Comparison of ENCODE assay signal across 11 cellular contexts in the genomic region with DNA sequence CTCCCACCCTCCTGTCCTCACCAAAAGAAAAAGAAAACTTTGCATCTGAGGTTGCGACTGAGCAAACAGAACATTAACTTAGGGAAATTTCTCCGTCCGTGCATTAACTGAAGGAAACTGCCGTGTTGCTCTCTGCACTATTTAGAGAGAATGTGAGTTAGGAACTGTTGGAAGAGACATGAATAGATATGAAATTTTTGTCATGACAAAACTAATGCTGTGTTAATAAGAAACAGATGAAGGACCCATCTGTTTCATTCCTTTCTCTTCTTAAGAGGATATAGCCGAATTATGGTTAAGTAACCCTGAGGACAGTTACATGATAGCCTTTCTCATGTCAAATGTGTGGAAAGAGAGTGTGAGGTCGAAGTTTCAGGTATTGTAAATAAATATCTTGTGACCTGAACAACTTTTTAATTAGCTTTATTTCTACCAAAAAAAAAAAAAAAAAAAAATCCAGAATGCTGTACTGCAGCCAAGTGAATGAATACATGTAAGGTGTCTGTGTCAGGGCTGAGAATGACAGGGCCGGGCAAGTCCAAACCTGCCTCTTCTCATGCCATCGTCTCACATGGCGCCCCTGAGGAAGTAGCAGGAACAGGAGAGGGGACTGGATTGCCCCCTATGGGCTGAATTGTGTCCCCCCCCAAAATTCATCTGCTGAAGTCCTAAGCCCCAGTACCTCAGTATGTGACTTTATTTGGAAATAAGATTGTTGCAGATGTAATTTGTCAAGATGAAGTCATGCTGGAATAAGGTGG. TPM values are rescaled to one million over a fixed set of nuclear protein-coding genes. Genes with fewer than 3 reads are reported as not detected.
A peak's percentile ranks its signal among the peaks of the same experiment; 100 is the strongest.
DNase-seq lines count a peak whose midpoint lies in the region; ATAC-seq, FAIRE-seq and TF ChIP-seq lines count a peak whose summit lies in the region.
"Had no signal": no experiment of that assay in that cellular context is flagged by ENCODE, and none has a peak within 500 bp of the region (broad histone marks: within the 10 kb centered on the region; RNA-seq: fewer than 3 reads in every experiment).

No MANE protein-coding gene starts in this region.

- ATAC-seq in HG02885 (IDR thresholded peaks at IDR 0.05; ENCODE audit: poor library complexity, unreplicated experiment) = no peak
- no peak for ATAC-seq in HG02884 (IDR thresholded peaks at IDR 0.05; ENCODE audit: unreplicated experiment)

- dilution Hi-C loops in keratinocyte (cut with MboI; ENCODE audit: extremely low pct_ligation_motif_present, low sequenced_read_pairs) = no loop called here

- H3K36me3 ChIP-seq in keratinocyte (ENCODE audit: control insufficient read depth in 2 of 2, extremely low read depth in 1 of 2, insufficient read depth in 2 of 2, low read length in 2 of 2) = no peaks in the 10 kb centered on the region

- H3K4me3 ChIP-seq in keratinocyte (ENCODE audit: control insufficient read depth in 2 of 3, extremely low read depth in 1 of 3, insufficient read depth in 2 of 3, low read depth in 1 of 3, low read length in 3 of 3) = no peak overlapping the region
- H3K4me3 ChIP-seq: dorsolateral prefrontal cortex, lung had no signal

- DNase-seq in Daoy (ENCODE audit: low read depth) = peak; percentile 43
- peak; percentile 94 for DNase-seq in HTR-8/SVneo (ENCODE audit: insufficient read length, low spot score)
- peak; percentile 45 for DNase-seq in SW480 (ENCODE audit: low spot score)
- peak; percentile 25 for DNase-seq in keratinocyte (ENCODE audit: low read depth, low spot score)
- DNase-seq in NK-92 treated with Interleukin-12 subunit alpha and Interleukin-12 subunit beta, amount 100 ng/mL, for 24 hours (lab: John Stamatoyannopoulos, UW) = no peak
- DNase-seq in H54 (ENCODE audit: insufficient read length, low spot score) = no peak
- DNase-seq: NCI-H1930 had no signal

- H3K4me1 ChIP-seq in keratinocyte (ENCODE audit: control insufficient read depth, extremely low read depth, insufficient read depth, low read length) = peaks cover 15% of the 10 kb centered on the region

- H2AFZ ChIP-seq in keratinocyte (ENCODE audit: control insufficient read depth, low read length) = no peak overlapping the region

- H3K27ac ChIP-seq in keratinocyte (ENCODE audit: control insufficient read depth, insufficient read depth, low read length) = no peak overlapping the region

- no peak overlapping the region for H3K9ac ChIP-seq in keratinocyte (ENCODE audit: control insufficient read depth, extremely low read depth, insufficient read depth, low read length)

- peak overlapping the region; percentile 43 for H3K4me2 ChIP-seq in keratinocyte (ENCODE audit: control insufficient read depth, extremely low read depth, insufficient read depth, low read depth, low read length)

- FAIRE-seq in HTR-8/SVneo (lab: Jason Lieb, UNC) (peak; percentile 33), keratinocyte (lab: Jason Lieb, UNC) (no peak), H54 (lab: Jason Lieb, UNC) (no peak)

- no peaks in the 10 kb centered on the region for H3K79me2 ChIP-seq in keratinocyte (ENCODE audit: control insufficient read depth, insufficient read depth, low read length)

- no peaks in the 10 kb centered on the region for H4K20me1 ChIP-seq in keratinocyte (ENCODE audit: control insufficient read depth, extremely low read depth, insufficient read depth, low read length)

- TF ChIP-seq POLR2A in H54 (IDR thresholded peaks at IDR 0.05; ENCODE audit: low read depth, low read length) = no peak

- peak; percentile 19 to 54 (median 45) for TF ChIP-seq CTCF in keratinocyte (optimal IDR thresholded peaks at IDR 0.05 in 1 of 3, IDR thresholded peaks at IDR 0.05 in 1 of 3, conservative IDR thresholded peaks at IDR 0.05 in 1 of 3; ENCODE audit: extremely low read depth in 1 of 3, insufficient read depth in 2 of 3, low read length in 3 of 3)

- H3K9me3 ChIP-seq in keratinocyte (ENCODE audit: control insufficient read depth, low read depth, low read length) = peaks cover 2% of the 10 kb centered on the region

- H3K9me1 ChIP-seq in keratinocyte (ENCODE audit: control insufficient read depth, extremely low read depth, insufficient read depth, low read length) = no peaks in the 10 kb centered on the region

- H3K27me3 ChIP-seq in keratinocyte (ENCODE audit: control insufficient read depth, extremely low read depth, insufficient read depth, low read length) = peaks cover 3% of the 10 kb centered on the region
- H3K27me3 ChIP-seq: dorsolateral prefrontal cortex had no signal

RNA-seq across cellular contexts. Expression of gene ANKRD33B, which starts 35.6 kb away (rescaled TPM):
- total RNA-seq in Daoy (2014; rRNA removed; shearing (Covaris generic)) = 1.5 and 1.7 TPM in 2 replicates
- 0.97 to 2.0 TPM (median 1.9 TPM) in 3 replicates for polyA plus RNA-seq in keratinocyte
- polyA plus RNA-seq in keratinocyte (2011; ENCODE audit: low read depth) = 0.46 TPM
- 1.2 and 1.4 TPM in 2 replicates for polyA plus RNA-seq in keratinocyte (2011; cell fraction: cytosol; rRNA removed)
- 3.9 and 4.2 TPM in 2 replicates for polyA plus RNA-seq in keratinocyte (2011; cell fraction: nucleus; rRNA removed)
- polyA plus RNA-seq in keratinocyte (2012; ENCODE audit: low replicate concordance) = 0.82 and 2.5 TPM in 2 replicates
- polyA minus RNA-seq in keratinocyte = 3.3 to 7.7 TPM (median 6.4 TPM) in 3 replicates
- polyA minus RNA-seq in keratinocyte (2011; cell fraction: cytosol; rRNA and poly(A)+ RNA removed) = 4.0 TPM
- polyA minus RNA-seq in keratinocyte (2011; cell fraction: nucleus; rRNA and poly(A)+ RNA removed) = 6.0 and 8.5 TPM in 2 replicates

Comparison
In these comparisons a context has a peak if more than half of its experiments do, and no peak if none do; other contexts are left out.
1. DNase-seq: peak in Daoy (single experiment), HTR-8/SVneo (single experiment), SW480 (single experiment) and keratinocyte (single experiment); none in NK-92 treated with Interleukin-12 subunit alpha and Interleukin-12 subunit beta, amount 100 ng/mL, for 24 hours (single experiment) and H54 (single experiment).